In genomic region chr1:239920214-239920613, GRCh38 we compare ENCODE assay signal across 8 cellular contexts.
"Had no signal": no experiment of that assay in that cellular context is flagged by ENCODE, and none has a peak within 500 bp of the region (broad histone marks: within the 10 kb centered on the region; RNA-seq: fewer than 3 reads in every experiment).

No MANE protein-coding gene starts in this region.

- FAIRE-seq: G401.6, GM12878, GM12891, GM12892, GM18507, GM19239 had no signal

- H3K4me3 ChIP-seq: GM12878 had no signal

- DNase-seq: GDM1, GF-D8 had no signal
